ENCODE assay signal across 8 cellular contexts in the genomic region with DNA sequence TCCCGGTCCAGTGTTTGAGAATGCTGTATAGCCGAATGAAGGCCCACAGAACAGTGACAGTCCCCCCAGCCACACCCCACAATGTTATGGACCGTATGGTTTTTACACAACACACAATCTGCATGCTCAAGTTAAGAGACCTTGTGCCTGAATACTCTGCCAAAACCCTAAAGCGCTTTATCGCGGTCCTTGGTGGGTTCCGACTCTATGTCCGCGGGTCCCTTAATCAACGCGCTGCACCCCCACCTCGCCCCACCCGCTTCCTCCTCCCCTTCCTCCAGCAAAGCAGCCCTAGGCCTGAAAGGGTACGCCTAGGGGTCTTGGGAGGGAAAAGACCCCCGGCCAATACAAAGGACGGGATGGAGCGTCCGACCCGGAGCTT. TPM values are rescaled to one million over a fixed set of nuclear protein-coding genes. Genes with fewer than 3 reads are reported as not detected.
DNase-seq lines count a peak whose midpoint lies in the region; ATAC-seq, FAIRE-seq and TF ChIP-seq lines count a peak whose summit lies in the region.

No MANE protein-coding gene starts in this region.

- 0% methylated on average over 10 to 11 of the region's 19 CpGs for WGBS in gastroesophageal sphincter (ENCODE audit: low coverage in 1 of 2), 2 donors
- 0% methylated on average over 18 to 19 of the region's 19 CpGs for WGBS in pancreas, 2 donors

- H3K4me2 ChIP-seq in MM.1S (ENCODE audit: low read depth, low read length) = peak overlapping the region; percentile 88

- ATAC-seq in GM21619 (IDR thresholded peaks at IDR 0.05; ENCODE audit: unreplicated experiment) = peak; percentile 8
- peak; percentile 50 for ATAC-seq in activated T-helper 17 cell treated with anti-CD3 and anti-CD28 coated beads, Interleukin-2, amount 50 U/mL, for 72 hours (replicated peaks)
- ATAC-seq in gastroesophageal sphincter = peak; percentile 53
- peak; percentile 41 to 59 (median 54) for ATAC-seq in pancreas

- DNase-seq in Caki2 (ENCODE audit: low read depth) (peak; percentile 25), MM.1S (no peak), pancreas (peak in 3 of 6 donors; percentile 30 to 63 (median 50)), NCI-H2107 treated with DMSO at 0.1 percent for 48 hours (lab: John Stamatoyannopoulos, UW; ENCODE audit: unreplicated experiment) (no peak), kidney glomerular epithelial cell (lab: John Stamatoyannopoulos, UW) (no peak)

- H3K9me3 ChIP-seq in MM.1S (replicated peaks; ENCODE audit: insufficient read depth, low read length) (no peaks in the 10 kb centered on the region), gastroesophageal sphincter (no peaks in the 10 kb centered on the region), pancreas (no peaks in the 10 kb centered on the region)

- in situ Hi-C loops in Caki2 (cut with HindIII; ENCODE audit: low pct_unique_long_range_greater_than_20kb, low sequenced_read_pairs) = no loop called here

- no peak for FAIRE-seq in pancreas (lab: Jason Lieb, UNC)

- peaks cover 17% of the 10 kb centered on the region for H3K4me1 Mint-ChIP-seq in activated T-helper 17 cell treated with anti-CD3 and anti-CD28 coated beads, Interleukin-2, amount 50 U/mL, for 72 hours

- peak overlapping the region; percentile 87 for H3K4me3 Mint-ChIP-seq in activated T-helper 17 cell treated with anti-CD3 and anti-CD28 coated beads, Interleukin-2, amount 50 U/mL, for 72 hours

- H4K20me1 ChIP-seq in MM.1S (ENCODE audit: insufficient read depth, low read length) = no peaks in the 10 kb centered on the region

- no peaks in the 10 kb centered on the region for H3K9me3 Mint-ChIP-seq in activated T-helper 17 cell treated with anti-CD3 and anti-CD28 coated beads, Interleukin-2, amount 50 U/mL, for 72 hours

- H3K9ac ChIP-seq in MM.1S (ENCODE audit: low read length) = peak overlapping the region; percentile 70

- H3K4me3 ChIP-seq in MM.1S (ENCODE audit: low read length) (peak overlapping the region; percentile 97), gastroesophageal sphincter (peak overlapping the region; percentile 86 to 98), pancreas (peak overlapping the region; percentile 62 to 68 (median 64))

- H3F3A ChIP-seq in MM.1S (ENCODE audit: insufficient read depth, low read length) = peaks cover 28% of the 10 kb centered on the region

- no peaks in the 10 kb centered on the region; the same call in 1 of the 2 replicates for H3K36me3 ChIP-seq in MM.1S (replicated peaks; ENCODE audit: insufficient read depth, low read length)
- H3K36me3 ChIP-seq in gastroesophageal sphincter = peaks cover 0 to 60% of the 10 kb centered on the region in 2 donors
- H3K36me3 ChIP-seq in pancreas = peaks cover 0 to 4% (median 3%) of the 10 kb centered on the region in 3 donors

- TF ChIP-seq POLR2A in gastroesophageal sphincter (IDR thresholded peaks at IDR 0.05) = no peak

- TF ChIP-seq CTCF in MM.1S (IDR thresholded peaks at IDR 0.05; ENCODE audit: low read length) = no peak
- no peak for TF ChIP-seq CTCF in gastroesophageal sphincter (IDR thresholded peaks at IDR 0.05)
- TF ChIP-seq CTCF in pancreas (IDR thresholded peaks at IDR 0.05) = no peak

- H3K36me3 Mint-ChIP-seq in activated T-helper 17 cell treated with anti-CD3 and anti-CD28 coated beads, Interleukin-2, amount 50 U/mL, for 72 hours (ENCODE audit: low read depth) = peaks cover 86% of the 10 kb centered on the region

- peak overlapping the region; percentile 94 for H3K27ac Mint-ChIP-seq in activated T-helper 17 cell treated with anti-CD3 and anti-CD28 coated beads, Interleukin-2, amount 50 U/mL, for 72 hours

- no peaks in the 10 kb centered on the region for H3K27me3 ChIP-seq in MM.1S (replicated peaks; ENCODE audit: insufficient read depth, low read length)
- H3K27me3 ChIP-seq in gastroesophageal sphincter = no peaks in the 10 kb centered on the region
- no peaks in the 10 kb centered on the region for H3K27me3 ChIP-seq in pancreas

- H3K27ac ChIP-seq in MM.1S (ENCODE audit: low read length) = no peak overlapping the region; the same call in 1 of the 2 replicates
- H3K27ac ChIP-seq in gastroesophageal sphincter = peak overlapping the region; percentile 85 to 91 (median 90)
- peak overlapping the region; percentile 64 to 88 (median 81) for H3K27ac ChIP-seq in pancreas

- peaks cover 41% of the 10 kb centered on the region for H3K79me2 ChIP-seq in MM.1S (ENCODE audit: low read length)

- H2AFZ ChIP-seq in MM.1S (ENCODE audit: low read length) = peak overlapping the region; percentile 39; the same call in 1 of the 2 replicates

- H3K4me1 ChIP-seq in MM.1S (ENCODE audit: low read length) (peaks cover 3% of the 10 kb centered on the region; the same call in 1 of the 2 replicates), gastroesophageal sphincter (peaks cover 0 to 36% (median 0%) of the 10 kb centered on the region in 3 donors), pancreas (peaks cover 0 to 27% (median 13%) of the 10 kb centered on the region in 3 donors)

- intact Hi-C loops in pancreas (cut with DNase I) = no loop called here

- H3K27me3 Mint-ChIP-seq in activated T-helper 17 cell treated with anti-CD3 and anti-CD28 coated beads, Interleukin-2, amount 50 U/mL, for 72 hours = no peaks in the 10 kb centered on the region

- H3K9me2 ChIP-seq in MM.1S (replicated peaks; ENCODE audit: insufficient read depth, low read length) = no peaks in the 10 kb centered on the region

- no peak for TF ChIP-seq EP300 in gastroesophageal sphincter (IDR thresholded peaks at IDR 0.05)

RNA-seq across cellular contexts. Expression of gene COPB1, which starts 0.4 kb away (rescaled TPM):
- 248 and 274 TPM in 2 replicates for total RNA-seq in Caki2 (2014; rRNA removed; shearing (Covaris generic); ENCODE audit: low replicate concordance)
- 100 to 1,000 TPM in 1 of 2 donors, 10 to 100 TPM in 1; 93.4 to 103 TPM for total RNA-seq in activated T-helper 17 cell treated with anti-CD3 and anti-CD28 coated beads, Interleukin-2, amount 50 U/mL, for 72 hours
- total RNA-seq in gastroesophageal sphincter = 100 to 1,000 TPM in 2 of 4 donors, 10 to 100 TPM in 2; 74.5 to 130 (median 101) TPM
- total RNA-seq in pancreas = 10 to 100 TPM; 33.1 to 58.0 (median 46.5) TPM
- 10 to 100 TPM; 31.4 to 48.9 TPM for polyA plus RNA-seq in pancreas

RNA-seq across cellular contexts. Expression of gene PSMA1, which starts 21.0 kb away (rescaled TPM):
- 354 and 406 TPM in 2 replicates for total RNA-seq in Caki2 (2014; rRNA removed; shearing (Covaris generic); ENCODE audit: low replicate concordance)
- 100 to 1,000 TPM; 239 to 246 TPM for total RNA-seq in activated T-helper 17 cell treated with anti-CD3 and anti-CD28 coated beads, Interleukin-2, amount 50 U/mL, for 72 hours
- 100 to 1,000 TPM in 2 of 4 donors, 10 to 100 TPM in 2; 84.7 to 135 (median 106) TPM for total RNA-seq in gastroesophageal sphincter
- 10 to 100 TPM; 26.7 to 66.8 (median 46.1) TPM for total RNA-seq in pancreas
- polyA plus RNA-seq in pancreas = 100 to 1,000 TPM in 1 of 2 donors, 10 to 100 TPM in 1; 92.2 to 115 TPM
